ENCODE assay signal across 8 cellular contexts in genomic region chr17:42180922-42181850, GRCh38. TPM values are rescaled to one million over a fixed set of nuclear protein-coding genes. Genes with fewer than 3 reads are reported as not detected.
DNase-seq lines count a peak whose midpoint lies in the region; ATAC-seq and TF ChIP-seq lines count a peak whose summit lies in the region.

TSS of gene KCNH4 (minus strand) at chr17:42181142. CDS start at chr17:42180945, 197 bp downstream.

- ATAC-seq in GM18520 (IDR thresholded peaks at IDR 0.05; ENCODE audit: unreplicated experiment) (peak; percentile 46), RWPE2 (ENCODE audit: low read depth) (peak; percentile 47), omental fat pad (ENCODE audit: low FRiP score) (peak; percentile 52)

- H3K27me3 ChIP-seq in A673 (replicated peaks; ENCODE audit: insufficient read depth, low read depth, low read length, poor library complexity), result no peaks in the 10 kb centered on the region
- H3K27me3 ChIP-seq in Karpas-422 (ENCODE audit: low read length), result no peaks in the 10 kb centered on the region
- H3K27me3 ChIP-seq in RWPE2 (ENCODE audit: insufficient read depth, poor library complexity, severe bottlenecking), result peaks cover 28% of the 10 kb centered on the region

- BruUV-seq in A673 (replicated peaks; lab: Mats Ljungman, UMichigan), result no TSS peak

- H3K4me1 ChIP-seq in A673 (ENCODE audit: insufficient read depth, low read length, poor library complexity, severe bottlenecking) (peaks cover 4% of the 10 kb centered on the region), Karpas-422 (ENCODE audit: low read length) (peaks cover 32% of the 10 kb centered on the region), RWPE2 (ENCODE audit: insufficient read depth, poor library complexity, severe bottlenecking) (no peaks in the 10 kb centered on the region)

- POLR2A ChIA-PET in A673 (lab: Charles Lee; ENCODE audit: low non-redundant PET), result no interaction called here

- intact Hi-C loops in A673 (cut with micrococcal nuclease; ENCODE audit: unreplicated experiment), result no loop called here

- H3K36me3 ChIP-seq in A673 (ENCODE audit: insufficient read depth, low read length, poor library complexity, severe bottlenecking), result no peaks in the 10 kb centered on the region
- H3K36me3 ChIP-seq in Karpas-422 (ENCODE audit: insufficient read depth, low read length), result no peaks in the 10 kb centered on the region
- H3K36me3 ChIP-seq in RWPE2 (ENCODE audit: low read depth), result no peaks in the 10 kb centered on the region

- H3K4me3 ChIP-seq in A673 (ENCODE audit: low read depth, low read length, poor library complexity, severe bottlenecking), result peak within 1 kb of the TSS; percentile 30
- H3K4me3 ChIP-seq in Karpas-422 (ENCODE audit: low read length), result no peak within 1 kb of the TSS; the same call in 1 of the 2 replicates
- peak within 1 kb of the TSS; percentile 23 for H3K4me3 ChIP-seq in RWPE2 (ENCODE audit: severe bottlenecking)

- H3K9ac ChIP-seq in Karpas-422 (ENCODE audit: low read length), result no peak within 1 kb of the TSS

- DNase-seq in A673 (ENCODE audit: low spot score) (peak; percentile 73), Karpas-422 (peak; percentile 94), RWPE2 (ENCODE audit: low spot score) (no peak), germinal center (ENCODE audit: low spot score) (peak; percentile 92), omental fat pad (ENCODE audit: low spot score) (peak; percentile 68), superior temporal gyrus (ENCODE audit: extremely low spot score) (peak; percentile 74)
- DNase-seq in activated naive CD4-positive, alpha-beta T cell (lab: John Stamatoyannopoulos, UW), result peak; percentile 55 to 71 (median 67)

- CTCF ChIA-PET in A673 (lab: Charles Lee), result interaction anchor here (1.0 kb wide), 1 partner anchor 9 kb away, joined by 3 read pairs; no protein-coding TSS in a partner anchor

- TF ChIP-seq CTCF in A673 (conservative IDR thresholded peaks at IDR 0.05; ENCODE audit: low read depth, low read length) (peak; percentile 58), RWPE2 (IDR thresholded peaks at IDR 0.05; ENCODE audit: poor library complexity, severe bottlenecking) (peak; percentile 57), omental fat pad (IDR thresholded peaks at IDR 0.05) (peak in 1 of 3 donors; percentile 14)

- H4K20me1 ChIP-seq in Karpas-422 (ENCODE audit: insufficient read depth, low read depth, low read length), result no peaks in the 10 kb centered on the region

- H3K9me3 ChIP-seq in A673 (ENCODE audit: low read depth, low read length, poor library complexity, severe bottlenecking) (no peaks in the 10 kb centered on the region), Karpas-422 (ENCODE audit: low read length) (no peaks in the 10 kb centered on the region), RWPE2 (ENCODE audit: severe bottlenecking) (no peaks in the 10 kb centered on the region)

- no peak within 1 kb of the TSS for H3K27ac ChIP-seq in A673 (ENCODE audit: low read depth, low read length, poor library complexity, severe bottlenecking)
- H3K27ac ChIP-seq in Karpas-422 (ENCODE audit: low read length), result no peak within 1 kb of the TSS
- H3K27ac ChIP-seq in RWPE2 (ENCODE audit: poor library complexity, severe bottlenecking), result no peak within 1 kb of the TSS

- peak within 1 kb of the TSS; percentile 27 for H3K4me2 ChIP-seq in Karpas-422 (ENCODE audit: low read depth, low read length, poor library complexity, severe bottlenecking)

- H3K79me2 ChIP-seq in Karpas-422 (ENCODE audit: low read length), result no peaks in the 10 kb centered on the region

- no peaks in the 10 kb centered on the region for H3K9me2 ChIP-seq in Karpas-422 (replicated peaks; ENCODE audit: insufficient read depth, low read length)

- H2AFZ ChIP-seq in Karpas-422 (ENCODE audit: low read length), result no peak within 1 kb of the TSS

RNA-seq across cellular contexts. Expression of gene KCNH4, which starts in this region (rescaled TPM):
- total RNA-seq in A673 (2021) (0.28 TPM in 1 of 2 replicates, not detected in the other), omental fat pad (under 1 TPM in 3 of 4 donors, not detected in 1; 0.44 to 0.79 (median 0.48) TPM)
- 0.04 TPM in 1 of 2 replicates, not detected in the other for total RNA-seq in Karpas-422 (2014; rRNA removed; shearing (Covaris generic); ENCODE audit: low replicate concordance)

Comparison
In these comparisons a context has a peak if more than half of its experiments do, and no peak if none do; other contexts are left out.
1. Peak in DNase-seq and H3K4me3 ChIP-seq in A673; RNA of the gene not detected or under 1 TPM.
2. Peak in DNase-seq and H3K4me2 ChIP-seq in Karpas-422; RNA of the gene not detected or under 1 TPM.
3. Peak in DNase-seq and ATAC-seq in omental fat pad; RNA of the gene not detected or under 1 TPM.